In genomic region chr6:4727236-4727635, GRCh38 we compare ENCODE assay signal across 14 cellular contexts.
"Had no signal": no experiment of that assay in that cellular context is flagged by ENCODE, and none has a peak within 500 bp of the region (broad histone marks: within the 10 kb centered on the region; RNA-seq: fewer than 3 reads in every experiment).

No MANE protein-coding gene starts in this region.

- H3K36me3 Mint-ChIP-seq: activated naive CD8-positive, alpha-beta T cell; neural progenitor cell had no signal

- H3K4me3 ChIP-seq: body of pancreas, left lung, neural progenitor cell had no signal

- DNase-seq: activated CD4-positive, alpha-beta T cell treated with anti-CD3 and anti-CD28 coated beads, Interleukin-2, amount 50 U/mL, for 4 hours; activated CD4-positive, CD25-positive, alpha-beta regulatory T cell treated with anti-CD3 and anti-CD28 coated beads, Interleukin-2, amount 50 U/mL, for 72 hours; amygdala; body of pancreas; central memory CD4-positive, alpha-beta T cell; foreskin melanocyte; left lung; midbrain; T-helper 9 cell had no signal

- H3K4me3 Mint-ChIP-seq: activated naive CD8-positive, alpha-beta T cell; endodermal cell; neural progenitor cell; stimulated activated naive CD8-positive, alpha-beta T cell treated with anti-CD3 and anti-CD28 coated beads, Interleukin-15, amount 100 ng/mL, for 72 hours had no signal

- H3K9me3 Mint-ChIP-seq: neural progenitor cell; stimulated activated naive CD8-positive, alpha-beta T cell treated with anti-CD3 and anti-CD28 coated beads, Interleukin-15, amount 100 ng/mL, for 72 hours had no signal

- H3K4me1 ChIP-seq: body of pancreas, left lung had no signal

- H3K27ac Mint-ChIP-seq: activated naive CD8-positive, alpha-beta T cell; endodermal cell; neural progenitor cell; progenitor cell of endocrine pancreas had no signal

- H3K9me3 ChIP-seq: body of pancreas, left lung had no signal

- H3K27me3 ChIP-seq: body of pancreas, left lung, neural progenitor cell had no signal

- H3K36me3 ChIP-seq: left lung, neural progenitor cell had no signal
